14 cellular contexts compared by ENCODE assay signal in genomic region chr3:53222183-53222901, GRCh38. TPM values are rescaled to one million over a fixed set of nuclear protein-coding genes. Genes with fewer than 3 reads are reported as not detected.
DNase-seq lines count a peak whose midpoint lies in the region; ATAC-seq, FAIRE-seq and TF ChIP-seq lines count a peak whose summit lies in the region.
"Had no signal": no experiment of that assay in that cellular context is flagged by ENCODE, and none has a peak within 500 bp of the region (broad histone marks: within the 10 kb centered on the region; RNA-seq: fewer than 3 reads in every experiment).

No MANE protein-coding gene starts in this region.

- no peak for TF ChIP-seq RAD21 in H1 (IDR thresholded peaks at IDR 0.05 in 1 of 2, conservative IDR thresholded peaks at IDR 0.05 in 1 of 2; ENCODE audit: low read depth in 2 of 2, low read length in 2 of 2)

- H3K79me2 ChIP-seq in H1 (ENCODE audit: control insufficient read depth in 1 of 2, insufficient read depth in 2 of 2, low read length in 2 of 2) (no peaks in the 10 kb centered on the region), trophoblast cell (ENCODE audit: control insufficient read depth, insufficient read depth, low read length, poor library complexity) (no peaks in the 10 kb centered on the region)

- H4K12ac ChIP-seq in trophoblast cell (ENCODE audit: low read depth, low read length) = peak overlapping the region; percentile 6

- CTCF ChIA-PET in H1 (lab: Charles Lee; ENCODE audit: partially characterized antibody) = interaction anchor here (0.5 to 6.6 kb wide), 11 partner anchors 7 to 1077 kb away, joined by 3 to 68 read pairs (median 3); no protein-coding TSS in a partner anchor

- POLR2A ChIA-PET in H1 (lab: Charles Lee; ENCODE audit: partially characterized antibody) = interaction anchor here (0.6 to 28.5 kb wide), 13 partner anchors 9 to 193 kb away, joined by 3 to 449 read pairs (median 4); partner anchors contain the start of genes DCP1A and TKT

- no peak overlapping the region for H3K4me3 Mint-ChIP-seq in activated T-cell treated with anti-CD3 and anti-CD28 coated beads, Interleukin-2, amount 50 U/mL, for 72 hours
- no peak overlapping the region for H3K4me3 Mint-ChIP-seq in activated T-cell treated with anti-CD3 and anti-CD28 coated beads, Interleukin-2, amount 50 U/mL, for 4 hours
- H3K4me3 Mint-ChIP-seq: activated T-helper 1 cell treated with anti-CD3 and anti-CD28 coated beads, Interleukin-12 subunit alpha, Interleukin-12 subunit beta, Interleukin-2, Interleukin-4 antibody, amounts not matched to agents 30 ng/mL and 10 ng/mL and 1 ng/mL, durations not matched to agents 14 hours and 24 hours and 36 hours had no signal

- no peak overlapping the region for H3K56ac ChIP-seq in H1 (replicated peaks; ENCODE audit: insufficient read length, low read depth, low read length)

- H3K27me3 Mint-ChIP-seq in activated T-cell treated with anti-CD3 and anti-CD28 coated beads, Interleukin-2, amount 50 U/mL, for 72 hours (ENCODE audit: low read depth) = no peaks in the 10 kb centered on the region
- H3K27me3 Mint-ChIP-seq in activated T-cell treated with anti-CD3 and anti-CD28 coated beads, Interleukin-2, amount 50 U/mL, for 4 hours (ENCODE audit: low read depth) = no peaks in the 10 kb centered on the region

- peaks cover 7% of the 10 kb centered on the region for H3K4me1 Mint-ChIP-seq in activated T-cell treated with anti-CD3 and anti-CD28 coated beads, Interleukin-2, amount 50 U/mL, for 72 hours (ENCODE audit: low read depth)
- H3K4me1 Mint-ChIP-seq in activated T-cell treated with anti-CD3 and anti-CD28 coated beads, Interleukin-2, amount 50 U/mL, for 4 hours (ENCODE audit: low read depth) = peaks cover 2% of the 10 kb centered on the region

- no peak overlapping the region for H2BK15ac ChIP-seq in H1 (ENCODE audit: low read length)

- no peaks in the 10 kb centered on the region for H3K23me2 ChIP-seq in H1 (ENCODE audit: low read depth, low read length)

- H3K14ac ChIP-seq in H1 (ENCODE audit: insufficient read length) (no peak overlapping the region), trophoblast cell (ENCODE audit: low read length) (no peak overlapping the region)

- H3K79me1 ChIP-seq in H1 (ENCODE audit: low read depth, low read length) (no peaks in the 10 kb centered on the region), trophoblast cell (ENCODE audit: low read length) (no peaks in the 10 kb centered on the region)

- peak overlapping the region; percentile 42 for H3K27ac Mint-ChIP-seq in activated T-cell treated with anti-CD3 and anti-CD28 coated beads, Interleukin-2, amount 50 U/mL, for 72 hours
- H3K27ac Mint-ChIP-seq: activated T-helper 1 cell treated with anti-CD3 and anti-CD28 coated beads, Interleukin-12 subunit alpha, Interleukin-12 subunit beta, Interleukin-2, Interleukin-4 antibody, amounts not matched to agents 30 ng/mL and 10 ng/mL and 1 ng/mL, durations not matched to agents 14 hours and 24 hours and 36 hours had no signal

- H2AK5ac ChIP-seq in H1 (ENCODE audit: low read depth, low read length) = no peak overlapping the region
- no peak overlapping the region for H2AK5ac ChIP-seq in trophoblast cell (ENCODE audit: low read length)

- no peak overlapping the region for H3K9ac ChIP-seq in HUES64 (ENCODE audit: low read depth, low read length)
- H3K9ac ChIP-seq in H1 (replicated peaks in 1 of 4; ENCODE audit: extremely low read depth in 1 of 4, low read depth in 3 of 4, low read length in 3 of 4) = no peak overlapping the region; a peak in 1 of 7 replicates
- no peak overlapping the region for H3K9ac ChIP-seq in trophoblast cell (ENCODE audit: low read length)

- H4K8ac ChIP-seq in H1 (ENCODE audit: extremely low read depth, insufficient read depth, low read length) = no peak overlapping the region
- H4K8ac ChIP-seq in trophoblast cell (ENCODE audit: low read depth, low read length) = no peak overlapping the region

- H2BK20ac ChIP-seq in H1 (ENCODE audit: low read length) = no peak overlapping the region

- H3K4me2 ChIP-seq in H1 (ENCODE audit: insufficient read depth in 1 of 2, low read depth in 2 of 2, low read length in 2 of 2) = no peak overlapping the region
- H3K4me2 ChIP-seq in trophoblast cell (ENCODE audit: low read length) = no peak overlapping the region

- H3K9me3 Mint-ChIP-seq in activated T-cell treated with anti-CD3 and anti-CD28 coated beads, Interleukin-2, amount 50 U/mL, for 72 hours = no peaks in the 10 kb centered on the region
- H3K9me3 Mint-ChIP-seq in activated T-cell treated with anti-CD3 and anti-CD28 coated beads, Interleukin-2, amount 50 U/mL, for 4 hours = no peaks in the 10 kb centered on the region
- H3K9me3 Mint-ChIP-seq: activated T-helper 1 cell treated with anti-CD3 and anti-CD28 coated beads, Interleukin-12 subunit alpha, Interleukin-12 subunit beta, Interleukin-2, Interleukin-4 antibody, amounts not matched to agents 30 ng/mL and 10 ng/mL and 1 ng/mL, durations not matched to agents 14 hours and 24 hours and 36 hours had no signal

- H3K4me3 ChIP-seq in HUES64 (ENCODE audit: low read length) (no peak overlapping the region), H1 (ENCODE audit: extremely low read depth in 1 of 4, insufficient read depth in 2 of 4, low read depth in 3 of 4, low read length in 4 of 4) (no peak overlapping the region), trophoblast cell (ENCODE audit: low read depth, low read length) (no peak overlapping the region)

- peak in 1 of 2 experiments; percentile 73; a peak in 2 of 3 replicates for TF ChIP-seq POLR2A in H1 (IDR thresholded peaks at IDR 0.05; ENCODE audit: control extremely low read depth in 1 of 2, low read depth in 2 of 2, low read length in 2 of 2)

- H3K36me3 ChIP-seq in HUES64 (ENCODE audit: insufficient read depth, low read length) = peaks cover 47% of the 10 kb centered on the region
- H3K36me3 ChIP-seq in H1 (ENCODE audit: control insufficient read depth in 2 of 4, insufficient read depth in 4 of 4, low read length in 3 of 4) = peaks cover 25 to 42% (median 39%) of the 10 kb centered on the region in 4 experiments
- peaks cover 49% of the 10 kb centered on the region in 2 experiments for H3K36me3 ChIP-seq in trophoblast cell (ENCODE audit: control insufficient read depth in 1 of 2, insufficient read depth in 2 of 2, low read length in 2 of 2)

- no peak overlapping the region for H2BK12ac ChIP-seq in H1 (ENCODE audit: low read depth, low read length)
- H2BK12ac ChIP-seq in trophoblast cell (ENCODE audit: low read length) = no peak overlapping the region

- H3K4me1 ChIP-seq in HUES64 (ENCODE audit: insufficient read depth, low read length) (no peaks in the 10 kb centered on the region), H1 (replicated peaks in 1 of 4; ENCODE audit: control insufficient read depth in 3 of 4, insufficient read depth in 4 of 4, low read length in 3 of 4) (peaks cover 0 to 2% (median 0%) of the 10 kb centered on the region in 4 experiments; a peak in 1 of 7 replicates), trophoblast cell (ENCODE audit: control insufficient read depth in 1 of 2, insufficient read depth in 2 of 2, low read length in 2 of 2) (no peaks in the 10 kb centered on the region)

- H3K27me3 ChIP-seq in HUES64 (ENCODE audit: insufficient read depth, low read length) (no peaks in the 10 kb centered on the region), H1 (replicated peaks in 1 of 4; ENCODE audit: control insufficient read depth in 3 of 4, extremely low read depth in 1 of 4, insufficient read depth in 3 of 4, low read length in 3 of 4) (no peaks in the 10 kb centered on the region), trophoblast cell (ENCODE audit: insufficient read depth, low read length) (no peaks in the 10 kb centered on the region)

- H2BK5ac ChIP-seq in H1 (ENCODE audit: low read depth, low read length) (peak overlapping the region; percentile 55), trophoblast cell (ENCODE audit: low read depth, low read length, poor library complexity) (no peak overlapping the region)

- H3K27ac ChIP-seq in HUES64 (ENCODE audit: low read depth, low read length) = peak overlapping the region; percentile 4; the same call in 1 of the 2 replicates
- peak overlapping the region; percentile 22; the same call in 1 of the 2 replicates for H3K27ac ChIP-seq in H1 (ENCODE audit: low read depth, low read length)
- peak overlapping the region; percentile 30 for H3K27ac ChIP-seq in trophoblast cell (ENCODE audit: low read depth, low read length)

- peaks cover 1 to 5% of the 10 kb centered on the region in 2 donors for H3K36me3 Mint-ChIP-seq in activated T-cell treated with anti-CD3 and anti-CD28 coated beads, Interleukin-2, amount 50 U/mL, for 72 hours (ENCODE audit: insufficient read depth in 2 of 2)
- peaks cover 23% of the 10 kb centered on the region for H3K36me3 Mint-ChIP-seq in activated T-cell treated with anti-CD3 and anti-CD28 coated beads, Interleukin-2, amount 50 U/mL, for 4 hours (ENCODE audit: insufficient read depth)

- no peak for TF ChIP-seq CTCF in H1 (IDR thresholded peaks at IDR 0.05; ENCODE audit: control extremely low read depth in 1 of 3, insufficient read depth in 1 of 3, low read depth in 1 of 3, low read length in 3 of 3)

- H3K9me3 ChIP-seq in HUES64 (ENCODE audit: insufficient read depth, low read depth, low read length) (no peaks in the 10 kb centered on the region), H1 (ENCODE audit: insufficient read depth in 2 of 2, low read depth in 1 of 2, low read length in 1 of 2) (no peaks in the 10 kb centered on the region), trophoblast cell (ENCODE audit: insufficient read depth, low read depth, low read length) (peaks cover 1% of the 10 kb centered on the region)

- H4K91ac ChIP-seq in H1 (replicated peaks; ENCODE audit: insufficient read length, low read length) (no peak overlapping the region), trophoblast cell (ENCODE audit: low read depth, low read length) (no peak overlapping the region)

- H2AFZ ChIP-seq in H1 (ENCODE audit: low read length) = no peak overlapping the region
- H2AFZ ChIP-seq in trophoblast cell (ENCODE audit: insufficient read depth, low read length, poor library complexity) = no peak overlapping the region

- no peak for DNase-seq in activated T-cell treated with anti-CD3 and anti-CD28 coated beads, Interleukin-2, amount 50 U/mL, for 72 hours
- no peak for DNase-seq in activated T-cell treated with anti-CD3 and anti-CD28 coated beads, Interleukin-2, amount 50 U/mL, for 4 hours
- DNase-seq in H1 (ENCODE audit: low read depth in 1 of 2, low spot score in 2 of 2) (no peak), trophoblast cell (no peak), OCI-M1 (lab: John Stamatoyannopoulos, UW) (no peak), NCI-H510A treated with DMSO at 0.1 percent for 48 hours (lab: John Stamatoyannopoulos, UW) (no peak), NCI-H2029 (lab: John Stamatoyannopoulos, UW) (no peak)
- DNase-seq: activated CD4-positive, CD25-positive, alpha-beta regulatory T cell; DMS79; NCI-H2029 treated with DMSO at 0.1 percent for 48 hours had no signal

- H4K5ac ChIP-seq in H1 (ENCODE audit: insufficient read length, low read depth, low read length) = no peak overlapping the region

- H3K23ac ChIP-seq in H1 (ENCODE audit: insufficient read length) (no peak overlapping the region), trophoblast cell (ENCODE audit: low read length) (no peak overlapping the region)

- peak; percentile 32 for FAIRE-seq in H1 (lab: Jason Lieb, UNC)

- WGBS in HUES64 = 92% methylated on average over 12 of the region's 12 CpGs
- WGBS in H1 (ENCODE audit: extremely low coverage in 1 of 2, insufficient coverage in 1 of 2, insufficient read length in 1 of 2, insufficient replicate concordance in 2 of 2, low coverage in 1 of 2, low lambda C conversion rate in 2 of 2, missing lambda C conversion rate in 1 of 2), 2 experiments = 75% methylated on average over 12 of the region's 12 CpGs; no CpG with 5 or more reads in 1 of the 2 experiments
- no CpG with 5 or more reads among the region's 12 CpGs for WGBS in trophoblast cell (ENCODE audit: extremely low coverage, insufficient coverage, insufficient read length)

- H3K4ac ChIP-seq in H1 (replicated peaks; ENCODE audit: insufficient read length, low read depth, low read length) (no peak overlapping the region), trophoblast cell (ENCODE audit: low read depth, low read length) (no peak overlapping the region)

- H2BK120ac ChIP-seq in H1 (replicated peaks; ENCODE audit: low read depth, low read length) = no peak overlapping the region
- H2BK120ac ChIP-seq in trophoblast cell (ENCODE audit: insufficient read depth, low read length, poor library complexity) = no peak overlapping the region

- H4K20me1 ChIP-seq in H1 (replicated peaks in 1 of 2; ENCODE audit: control insufficient read depth in 1 of 2, insufficient read depth in 2 of 2, low read length in 2 of 2) = peaks cover 8 to 25% of the 10 kb centered on the region in 2 experiments

- H3K18ac ChIP-seq in H1 (ENCODE audit: extremely low read depth, low read length) = peak overlapping the region; percentile 66; the same call in 1 of the 2 replicates
- H3K18ac ChIP-seq in trophoblast cell (ENCODE audit: low read length) = no peak overlapping the region

- no peak for TF ChIP-seq EP300 in H1 (IDR thresholded peaks at IDR 0.05; ENCODE audit: borderline replicate concordance in 1 of 2, low read depth in 2 of 2, low read length in 2 of 2)

- ATAC-seq in activated T-cell treated with anti-CD3 and anti-CD28 coated beads, Interleukin-2, amount 50 U/mL, for 72 hours (replicated peaks in 1 of 2) = no peak
- no peak for ATAC-seq in activated T-cell treated with anti-CD3 and anti-CD28 coated beads, Interleukin-2, amount 50 U/mL, for 4 hours
- ATAC-seq: esophagus mucosa, SK-N-SH treated with all-trans-retinoic acid at 6 μM for 48 hours had no signal

RNA-seq across cellular contexts. Expression of gene TKT, which starts 33.5 kb away (rescaled TPM):
- total RNA-seq in activated T-cell treated with anti-CD3 and anti-CD28 coated beads, Interleukin-2, amount 50 U/mL, for 72 hours = 100 to 1,000 TPM; 252 to 274 TPM
- total RNA-seq in activated T-cell treated with anti-CD3 and anti-CD28 coated beads, Interleukin-2, amount 50 U/mL, for 4 hours = 100 to 1,000 TPM; 287 to 334 (median 331) TPM
- 729 TPM for polyA plus RNA-seq in HUES64 (2013, experiment 1 of 2)
- 799 TPM for polyA plus RNA-seq in HUES64 (2013, experiment 2 of 2)
- total RNA-seq in H1 (2021; fragmentation: NEBNext Ultra II Directional; extraction: Animal tissue kit (Norgen Biotek cat#: 25700)) = 975 and 986 TPM in 2 replicates
- 418 and 649 TPM in 2 replicates for polyA plus RNA-seq in H1 (2011; rRNA removed)
- polyA plus RNA-seq in H1 (2011; cell fraction: cytosol; rRNA removed) = 449 TPM
- 987 TPM for polyA plus RNA-seq in H1 (2011; cell fraction: nucleus; rRNA removed)
- 570 to 1,148 TPM (median 1,049 TPM) in 4 replicates for polyA plus RNA-seq in H1 (2012, experiment 1 of 2)
- polyA plus RNA-seq in H1 (2012, experiment 2 of 2) = 841 TPM
- 760 TPM for polyA plus RNA-seq in H1 (2013, experiment 1 of 2)
- 785 TPM for polyA plus RNA-seq in H1 (2013, experiment 2 of 2)
- 353 and 390 TPM in 2 replicates for polyA minus RNA-seq in H1 (2011; rRNA and poly(A)+ RNA removed)
- 430 TPM for polyA minus RNA-seq in H1 (2011; cell fraction: cytosol; rRNA and poly(A)+ RNA removed)
- 346 TPM for polyA minus RNA-seq in H1 (2011; cell fraction: nucleus; rRNA and poly(A)+ RNA removed)
- 527 and 539 TPM in 2 replicates for polyA plus RNA-seq in trophoblast cell (2013)
